In the genomic region with DNA sequence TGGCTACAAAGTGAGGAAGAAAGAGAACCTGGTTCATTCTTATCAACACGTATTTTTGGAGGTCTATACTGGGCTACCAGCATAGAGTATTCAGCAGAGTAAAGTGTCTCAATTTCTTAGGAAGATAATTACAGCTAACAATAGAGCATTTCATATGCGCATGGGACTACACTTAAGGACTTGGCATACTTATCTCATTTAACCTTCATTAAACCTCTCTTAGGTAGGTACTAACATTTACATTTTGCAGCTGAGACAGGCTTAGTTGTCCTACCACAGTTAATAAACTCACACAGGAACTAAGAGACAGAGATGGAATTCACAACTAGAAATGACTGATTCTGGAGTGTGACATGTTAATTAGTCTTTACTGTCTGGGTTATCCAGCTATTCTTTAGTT, we compare ENCODE assay signal across 15 cellular contexts.
"Had no signal": no experiment of that assay in that cellular context is flagged by ENCODE, and none has a peak within 500 bp of the region (broad histone marks: within the 10 kb centered on the region; RNA-seq: fewer than 3 reads in every experiment).

No MANE protein-coding gene starts in this region.

- DNase-seq: activated CD4-positive, alpha-beta T cell treated with anti-CD3 and anti-CD28 coated beads, Interleukin-2, amount 50 U/mL, for 4 hours; activated CD8-positive, alpha-beta memory T cell treated with anti-CD3 and anti-CD28 coated beads, Interleukin-2, amount 10 ng/mL, durations not matched to agents 7 days and 5 days; activated effector memory CD4-positive, alpha-beta T cell treated with Interleukin-2 at 50 U/mL for 16 hours; activated naive CD8-positive, alpha-beta T cell treated with anti-CD3 and anti-CD28 coated beads, Interleukin-2, amount 50 U/mL, for 24 hours; activated T-cell treated with anti-CD3 and anti-CD28 coated beads, Interleukin-2, amount 50 U/mL, for 24 hours; colonic mucosa; esophagus squamous epithelium; foreskin keratinocyte; head of caudate nucleus; pancreas; stimulated activated CD4-positive, alpha-beta T cell treated with anti-CD3 and anti-CD28 coated beads, Interleukin-4, amount 100 ng/mL, for 4 hours had no signal

- H3K36me3 ChIP-seq: colonic mucosa had no signal

- H3K4me3 Mint-ChIP-seq: activated CD8-positive, alpha-beta memory T cell treated with anti-CD3 and anti-CD28 coated beads, Interleukin-2, amount 10 ng/mL, durations not matched to agents 7 days and 5 days; activated naive CD8-positive, alpha-beta T cell treated with anti-CD3 and anti-CD28 coated beads, Interleukin-2, amount 50 U/mL, for 24 hours; activated T-cell treated with anti-CD3 and anti-CD28 coated beads, Interleukin-2, amount 50 U/mL, for 24 hours; neural crest cell had no signal

- H3K9me3 Mint-ChIP-seq: activated naive CD8-positive, alpha-beta T cell treated with anti-CD3 and anti-CD28 coated beads, Interleukin-2, amount 50 U/mL, for 24 hours; activated T-cell treated with anti-CD3 and anti-CD28 coated beads, Interleukin-2, amount 50 U/mL, for 24 hours; neural crest cell had no signal

- H3K4me1 ChIP-seq: colonic mucosa, foreskin keratinocyte, pancreas had no signal

- H3K27ac ChIP-seq: ascending aorta, colonic mucosa, esophagus squamous epithelium, foreskin keratinocyte, pancreas, tibial nerve had no signal

- H3K27me3 Mint-ChIP-seq: activated CD8-positive, alpha-beta memory T cell treated with anti-CD3 and anti-CD28 coated beads, Interleukin-2, amount 10 ng/mL, durations not matched to agents 7 days and 5 days; activated naive CD8-positive, alpha-beta T cell treated with anti-CD3 and anti-CD28 coated beads, Interleukin-2, amount 50 U/mL, for 24 hours; activated T-cell treated with anti-CD3 and anti-CD28 coated beads, Interleukin-2, amount 50 U/mL, for 24 hours had no signal

- H3K4me1 Mint-ChIP-seq: neural crest cell had no signal

- H3K4me3 ChIP-seq: ascending aorta, colonic mucosa, esophagus squamous epithelium, pancreas, tibial nerve had no signal

- H3K27me3 ChIP-seq: ascending aorta, colonic mucosa, esophagus squamous epithelium, foreskin keratinocyte, pancreas, tibial nerve had no signal

- H3K27ac Mint-ChIP-seq: activated CD8-positive, alpha-beta memory T cell treated with anti-CD3 and anti-CD28 coated beads, Interleukin-2, amount 10 ng/mL, durations not matched to agents 7 days and 5 days; activated naive CD8-positive, alpha-beta T cell treated with anti-CD3 and anti-CD28 coated beads, Interleukin-2, amount 50 U/mL, for 24 hours; activated T-cell treated with anti-CD3 and anti-CD28 coated beads, Interleukin-2, amount 50 U/mL, for 24 hours had no signal

- ATAC-seq: activated CD8-positive, alpha-beta memory T cell treated with anti-CD3 and anti-CD28 coated beads, Interleukin-2, amount 10 ng/mL, durations not matched to agents 7 days and 5 days; activated naive CD8-positive, alpha-beta T cell treated with anti-CD3 and anti-CD28 coated beads, Interleukin-2, amount 50 U/mL, for 24 hours; foreskin keratinocyte; pancreas; SK-N-SH treated with all-trans-retinoic acid at 6 μM for 48 hours had no signal

- H3K9me3 ChIP-seq: ascending aorta, colonic mucosa, esophagus squamous epithelium, pancreas, tibial nerve had no signal
